8 cellular contexts compared by ENCODE assay signal in the genomic region with DNA sequence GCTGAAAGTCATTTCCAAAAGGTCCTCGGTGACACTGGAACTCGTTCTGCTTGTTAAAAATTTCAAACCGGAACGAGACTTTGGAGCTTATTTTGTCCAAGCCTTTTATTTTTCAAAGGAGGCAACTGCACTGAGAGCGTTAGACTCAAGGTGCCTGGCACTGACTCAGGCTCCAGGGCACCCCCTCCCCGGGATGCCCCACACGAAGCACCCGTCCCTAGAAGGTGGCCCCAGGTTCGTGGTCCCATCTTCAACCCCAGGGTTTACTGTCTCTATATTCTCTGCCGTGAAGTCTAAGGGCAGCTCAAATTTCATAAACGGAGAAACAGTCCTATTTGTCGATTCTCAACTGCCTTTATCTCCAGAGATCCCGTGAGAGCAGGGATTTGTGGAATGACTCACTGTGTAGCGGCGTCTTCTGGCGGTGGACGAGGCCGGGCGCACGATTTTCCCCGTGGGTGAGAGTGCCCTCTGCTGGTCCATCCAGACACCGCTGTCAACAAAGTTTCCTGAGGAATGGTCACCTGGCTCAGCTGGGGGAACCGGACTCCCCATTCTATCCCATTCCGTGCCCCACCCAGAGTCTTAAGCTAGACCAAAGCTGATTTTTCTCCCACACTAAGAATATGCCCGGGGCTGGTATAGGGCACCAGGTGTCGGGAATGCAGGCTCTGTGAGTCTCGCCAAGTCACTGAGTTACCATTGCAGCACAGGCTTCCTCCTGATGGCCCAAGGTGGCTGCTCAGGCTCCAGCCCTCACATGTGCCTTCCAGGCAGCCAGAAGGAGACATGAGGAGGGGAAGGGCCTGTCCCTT. TPM values are rescaled to one million over a fixed set of nuclear protein-coding genes. Genes with fewer than 3 reads are reported as not detected.
DNase-seq lines count a peak whose midpoint lies in the region; ATAC-seq and TF ChIP-seq lines count a peak whose summit lies in the region.

No MANE protein-coding gene starts in this region.

- H3K9me3 Mint-ChIP-seq in activated T-cell treated with anti-CD3 and anti-CD28 coated beads, Interleukin-2, amount 50 U/mL, for 24 hours, result no peaks in the 10 kb centered on the region

- H3K79me2 ChIP-seq in osteoblast (ENCODE audit: insufficient read depth, low read length), result no peaks in the 10 kb centered on the region

- no peaks in the 10 kb centered on the region for H3K9me3 ChIP-seq in osteoblast (ENCODE audit: low read depth, low read length)

- H3K4me2 ChIP-seq in osteoblast (ENCODE audit: insufficient read depth, low read length), result peak overlapping the region; percentile 60

- H3K27ac Mint-ChIP-seq in activated T-cell treated with anti-CD3 and anti-CD28 coated beads, Interleukin-2, amount 50 U/mL, for 24 hours, result no peak overlapping the region

- no peak overlapping the region for H3K4me3 Mint-ChIP-seq in activated T-cell treated with anti-CD3 and anti-CD28 coated beads, Interleukin-2, amount 50 U/mL, for 24 hours

- H3K27me3 Mint-ChIP-seq in activated T-cell treated with anti-CD3 and anti-CD28 coated beads, Interleukin-2, amount 50 U/mL, for 24 hours, result no peaks in the 10 kb centered on the region

- H3K36me3 Mint-ChIP-seq in activated T-cell treated with anti-CD3 and anti-CD28 coated beads, Interleukin-2, amount 50 U/mL, for 24 hours (ENCODE audit: low read depth), result no peaks in the 10 kb centered on the region

- no peak overlapping the region for H3K4me3 ChIP-seq in osteoblast (ENCODE audit: insufficient read depth, low read length)

- H3K36me3 ChIP-seq in osteoblast (ENCODE audit: insufficient read depth, low read length), result no peaks in the 10 kb centered on the region

- DNase-seq in A172 (ENCODE audit: low spot score) (peak; percentile 85), GM13977 (ENCODE audit: low spot score) (peak; percentile 63), NCI-H69 (lab: John Stamatoyannopoulos, UW) (peak; percentile 71), foreskin keratinocyte (peak in 1 of 2 donors; percentile 17), osteoblast (ENCODE audit: insufficient read length, low spot score, missing footprints) (peak; percentile 99)
- peak; percentile 67 for DNase-seq in activated T-cell treated with anti-CD3 and anti-CD28 coated beads, Interleukin-2, amount 50 U/mL, for 24 hours

- H3K4me1 ChIP-seq in foreskin keratinocyte (no peaks in the 10 kb centered on the region), osteoblast (ENCODE audit: insufficient read depth, low read length) (no peaks in the 10 kb centered on the region)

- H3K27me3 ChIP-seq in foreskin keratinocyte, result no peaks in the 10 kb centered on the region
- H3K27me3 ChIP-seq in osteoblast (ENCODE audit: insufficient read depth, low read length), result peaks cover 2% of the 10 kb centered on the region

- no peak overlapping the region for H3K27ac ChIP-seq in foreskin keratinocyte
- no peak overlapping the region for H3K27ac ChIP-seq in osteoblast (ENCODE audit: low read depth, low read length)

- peaks cover 9% of the 10 kb centered on the region for H3K4me1 Mint-ChIP-seq in activated T-cell treated with anti-CD3 and anti-CD28 coated beads, Interleukin-2, amount 50 U/mL, for 24 hours (ENCODE audit: low read depth)

- in situ Hi-C loops in GM13977 (cut with MboI; ENCODE audit: low pct_unique_long_range_greater_than_20kb, low sequenced_read_pairs, unreplicated experiment), result no loop called here

- peak; percentile 63 for ATAC-seq in foreskin keratinocyte
- no peak for ATAC-seq in GM18870 (IDR thresholded peaks at IDR 0.05; ENCODE audit: unreplicated experiment)
- no peak for ATAC-seq in HG02610 (IDR thresholded peaks at IDR 0.05; ENCODE audit: unreplicated experiment)

- no peak overlapping the region for H2AFZ ChIP-seq in osteoblast (ENCODE audit: low read length)

- TF ChIP-seq CTCF in GM13977 (IDR thresholded peaks at IDR 0.05; ENCODE audit: extremely low read depth, insufficient read depth, missing control alignments), result peak; percentile 75
- peak; percentile 74 for TF ChIP-seq CTCF in foreskin keratinocyte (conservative IDR thresholded peaks at IDR 0.05)
- peak; percentile 89 for TF ChIP-seq CTCF in osteoblast (IDR thresholded peaks at IDR 0.05; ENCODE audit: extremely low read depth, low read depth, low read length)

- H4K20me1 ChIP-seq in osteoblast (ENCODE audit: insufficient read depth, low read length), result no peaks in the 10 kb centered on the region

RNA-seq across cellular contexts. Expression of a gene that starts 27.1 kb away (rescaled TPM):
- not detected in 2 replicates for total RNA-seq in A172 (2014; rRNA removed; shearing (Covaris generic))
- not detected in 2 replicates for total RNA-seq in foreskin keratinocyte
- not detected in 2 replicates for polyA plus RNA-seq in foreskin keratinocyte
- total RNA-seq in osteoblast, result not detected in 2 replicates

RNA-seq across cellular contexts. Expression of a gene that starts 50.9 kb away (rescaled TPM):
- total RNA-seq in A172 (2014; rRNA removed; shearing (Covaris generic)), result not detected in 2 replicates
- total RNA-seq in foreskin keratinocyte (not detected in 2 replicates), osteoblast (not detected in 2 replicates)
- not detected in 2 replicates for polyA plus RNA-seq in foreskin keratinocyte
